ENCODE assay signal across 1 cellular context in the genomic region with DNA sequence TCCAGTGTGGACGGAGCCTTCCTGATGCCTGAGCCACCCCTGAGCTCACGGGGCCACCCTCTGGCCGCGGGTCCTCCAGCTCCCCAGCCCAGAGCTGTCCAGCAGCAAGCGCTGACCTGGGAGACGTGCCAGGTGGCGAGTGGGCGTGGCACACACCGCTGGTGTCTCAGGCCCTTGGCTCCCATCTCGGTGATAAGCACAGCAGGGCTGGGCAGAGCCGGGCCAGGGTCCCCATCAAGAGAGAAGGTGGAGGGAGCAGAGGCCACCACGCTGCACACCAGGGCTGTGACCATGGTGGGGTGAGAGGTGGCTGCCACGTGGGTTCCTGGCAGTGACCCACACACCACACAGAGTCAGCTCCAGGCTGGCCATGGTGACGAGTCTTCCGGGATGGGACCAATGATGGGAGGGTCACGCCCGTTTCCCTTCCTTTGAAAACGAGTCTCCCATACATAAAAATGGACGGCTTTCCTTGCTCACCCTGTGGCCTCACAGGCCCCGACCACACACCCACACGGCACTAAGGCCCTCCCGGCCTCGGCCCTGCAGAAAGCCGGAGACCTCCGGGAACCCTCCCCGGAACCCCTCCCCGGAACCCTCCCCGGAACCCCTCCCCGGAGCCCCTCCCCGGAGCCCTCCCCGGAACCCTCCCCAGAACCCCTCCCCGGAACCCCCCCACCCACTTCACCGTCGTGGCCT.
TF ChIP-seq lines count a peak whose summit lies in the region.

No MANE protein-coding gene starts in this region.

TF ChIP-seq in HepG2, 621 proteins besides CTCF, POLR2A, EP300 and RAD21 (continued from another document and continues in another):
- TF ChIP-seq, protein P1, sequence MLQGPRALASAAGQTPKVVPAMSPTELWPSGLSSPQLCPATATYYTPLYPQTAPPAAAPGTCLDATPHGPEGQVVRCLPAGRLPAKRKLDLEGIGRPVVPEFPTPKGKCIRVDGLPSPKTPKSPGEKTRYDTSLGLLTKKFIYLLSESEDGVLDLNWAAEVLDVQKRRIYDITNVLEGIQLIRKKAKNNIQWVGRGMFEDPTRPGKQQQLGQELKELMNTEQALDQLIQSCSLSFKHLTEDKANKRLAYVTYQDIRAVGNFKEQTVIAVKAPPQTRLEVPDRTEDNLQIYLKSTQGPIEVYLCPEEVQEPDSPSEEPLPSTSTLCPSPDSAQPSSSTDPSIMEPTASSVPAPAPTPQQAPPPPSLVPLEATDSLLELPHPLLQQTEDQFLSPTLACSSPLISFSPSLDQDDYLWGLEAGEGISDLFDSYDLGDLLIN (CRISPR knock-in tag; IDR thresholded peaks at IDR 0.05; ENCODE audit: borderline replicate concordance): 0 out of 2 replicates have a peak, but pooled peaks have one; percentile 62
- TF ChIP-seq HMG20A (CRISPR knock-in tag; IDR thresholded peaks at IDR 0.05; ENCODE audit: borderline replicate concordance) (no peak), ZNF782 (CRISPR knock-in tag; IDR thresholded peaks at IDR 0.05; ENCODE audit: borderline replicate concordance) (no peak), RFX1 (IDR thresholded peaks at IDR 0.05) (no peak), PTBP1 (IDR thresholded peaks at IDR 0.05; ENCODE audit: low read depth, low read length, poor library complexity, severe bottlenecking) (no peak), HIVEP1 (CRISPR knock-in tag; IDR thresholded peaks at IDR 0.05) (no peak; the same call in 1 of the 2 replicates), FOXA3 (CRISPR knock-in tag; IDR thresholded peaks at IDR 0.05) (peak; percentile 39), ZNF496 (CRISPR knock-in tag; IDR thresholded peaks at IDR 0.05; ENCODE audit: insufficient replicate concordance) (no peak), IKZF1 (IDR thresholded peaks at IDR 0.05) (no peak), NR1H2 (CRISPR knock-in tag; IDR thresholded peaks at IDR 0.05; ENCODE audit: borderline replicate concordance, low read depth) (no peak), YEATS2 (CRISPR knock-in tag; IDR thresholded peaks at IDR 0.05; ENCODE audit: borderline replicate concordance) (peak; percentile 44; the same call in 1 of the 2 replicates), ZNF510 (CRISPR knock-in tag; IDR thresholded peaks at IDR 0.05; ENCODE audit: low read depth) (no peak), GABPA (IDR thresholded peaks at IDR 0.05; ENCODE audit: low read depth, low read length) (no peak), GABPA (CRISPR knock-in tag; IDR thresholded peaks at IDR 0.05; ENCODE audit: low read depth) (no peak), RXRB (CRISPR knock-in tag; IDR thresholded peaks at IDR 0.05; ENCODE audit: borderline replicate concordance) (peak; percentile 42; the same call in 1 of the 2 replicates), NR2F6 (IDR thresholded peaks at IDR 0.05) (no peak), NR2F6 (CRISPR knock-in tag; IDR thresholded peaks at IDR 0.05) (peak; percentile 58; the same call in 1 of the 2 replicates), ZNF768 (CRISPR knock-in tag; IDR thresholded peaks at IDR 0.05) (peak; percentile 77), ZNF432 (CRISPR knock-in tag; IDR thresholded peaks at IDR 0.05; ENCODE audit: borderline replicate concordance) (no peak), DR1 (CRISPR knock-in tag; IDR thresholded peaks at IDR 0.05) (no peak), GATAD2A (CRISPR knock-in tag; IDR thresholded peaks at IDR 0.05) (0 out of 2 replicates have a peak, but pooled peaks have one; percentile 60), KLF12 (CRISPR knock-in tag; IDR thresholded peaks at IDR 0.05; ENCODE audit: borderline replicate concordance) (peak; percentile 89), ZNF3 (CRISPR knock-in tag; IDR thresholded peaks at IDR 0.05) (no peak), ZNF317 (CRISPR knock-in tag; IDR thresholded peaks at IDR 0.05) (0 out of 2 replicates have a peak, but pooled peaks have one; percentile 13), ZNF234 (CRISPR knock-in tag; conservative IDR thresholded peaks at IDR 0.05) (no peak), ZNF607 (CRISPR knock-in tag; IDR thresholded peaks at IDR 0.05; ENCODE audit: borderline replicate concordance) (no peak), SIN3A (IDR thresholded peaks at IDR 0.05; ENCODE audit: borderline replicate concordance, low read depth, low read length) (peak; percentile 87; the same call in 1 of the 2 replicates), MIER2 (CRISPR knock-in tag; IDR thresholded peaks at IDR 0.05) (peak; percentile 97), RBAK (CRISPR knock-in tag; IDR thresholded peaks at IDR 0.05) (no peak), ZNF430 (CRISPR knock-in tag; IDR thresholded peaks at IDR 0.05) (no peak; the same call in 1 of the 2 replicates)
- TF ChIP-seq, protein P2, sequence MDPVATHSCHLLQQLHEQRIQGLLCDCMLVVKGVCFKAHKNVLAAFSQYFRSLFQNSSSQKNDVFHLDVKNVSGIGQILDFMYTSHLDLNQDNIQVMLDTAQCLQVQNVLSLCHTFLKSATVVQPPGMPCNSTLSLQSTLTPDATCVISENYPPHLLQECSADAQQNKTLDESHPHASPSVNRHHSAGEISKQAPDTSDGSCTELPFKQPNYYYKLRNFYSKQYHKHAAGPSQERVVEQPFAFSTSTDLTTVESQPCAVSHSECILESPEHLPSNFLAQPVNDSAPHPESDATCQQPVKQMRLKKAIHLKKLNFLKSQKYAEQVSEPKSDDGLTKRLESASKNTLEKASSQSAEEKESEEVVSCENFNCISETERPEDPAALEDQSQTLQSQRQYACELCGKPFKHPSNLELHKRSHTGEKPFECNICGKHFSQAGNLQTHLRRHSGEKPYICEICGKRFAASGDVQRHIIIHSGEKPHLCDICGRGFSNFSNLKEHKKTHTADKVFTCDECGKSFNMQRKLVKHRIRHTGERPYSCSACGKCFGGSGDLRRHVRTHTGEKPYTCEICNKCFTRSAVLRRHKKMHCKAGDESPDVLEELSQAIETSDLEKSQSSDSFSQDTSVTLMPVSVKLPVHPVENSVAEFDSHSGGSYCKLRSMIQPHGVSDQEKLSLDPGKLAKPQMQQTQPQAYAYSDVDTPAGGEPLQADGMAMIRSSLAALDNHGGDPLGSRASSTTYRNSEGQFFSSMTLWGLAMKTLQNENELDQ (CRISPR knock-in tag; IDR thresholded peaks at IDR 0.05; ENCODE audit: borderline replicate concordance): 0 out of 2 replicates have a peak, but pooled peaks have one; percentile 8
- TF ChIP-seq, protein P3, sequence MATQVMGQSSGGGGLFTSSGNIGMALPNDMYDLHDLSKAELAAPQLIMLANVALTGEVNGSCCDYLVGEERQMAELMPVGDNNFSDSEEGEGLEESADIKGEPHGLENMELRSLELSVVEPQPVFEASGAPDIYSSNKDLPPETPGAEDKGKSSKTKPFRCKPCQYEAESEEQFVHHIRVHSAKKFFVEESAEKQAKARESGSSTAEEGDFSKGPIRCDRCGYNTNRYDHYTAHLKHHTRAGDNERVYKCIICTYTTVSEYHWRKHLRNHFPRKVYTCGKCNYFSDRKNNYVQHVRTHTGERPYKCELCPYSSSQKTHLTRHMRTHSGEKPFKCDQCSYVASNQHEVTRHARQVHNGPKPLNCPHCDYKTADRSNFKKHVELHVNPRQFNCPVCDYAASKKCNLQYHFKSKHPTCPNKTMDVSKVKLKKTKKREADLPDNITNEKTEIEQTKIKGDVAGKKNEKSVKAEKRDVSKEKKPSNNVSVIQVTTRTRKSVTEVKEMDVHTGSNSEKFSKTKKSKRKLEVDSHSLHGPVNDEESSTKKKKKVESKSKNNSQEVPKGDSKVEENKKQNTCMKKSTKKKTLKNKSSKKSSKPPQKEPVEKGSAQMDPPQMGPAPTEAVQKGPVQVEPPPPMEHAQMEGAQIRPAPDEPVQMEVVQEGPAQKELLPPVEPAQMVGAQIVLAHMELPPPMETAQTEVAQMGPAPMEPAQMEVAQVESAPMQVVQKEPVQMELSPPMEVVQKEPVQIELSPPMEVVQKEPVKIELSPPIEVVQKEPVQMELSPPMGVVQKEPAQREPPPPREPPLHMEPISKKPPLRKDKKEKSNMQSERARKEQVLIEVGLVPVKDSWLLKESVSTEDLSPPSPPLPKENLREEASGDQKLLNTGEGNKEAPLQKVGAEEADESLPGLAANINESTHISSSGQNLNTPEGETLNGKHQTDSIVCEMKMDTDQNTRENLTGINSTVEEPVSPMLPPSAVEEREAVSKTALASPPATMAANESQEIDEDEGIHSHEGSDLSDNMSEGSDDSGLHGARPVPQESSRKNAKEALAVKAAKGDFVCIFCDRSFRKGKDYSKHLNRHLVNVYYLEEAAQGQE (IDR thresholded peaks at IDR 0.05; ENCODE audit: borderline replicate concordance in 1 of 2, low read depth in 1 of 2, low read length in 2 of 2): peak; percentile 94 to 95
- TF ChIP-seq, protein P4, sequence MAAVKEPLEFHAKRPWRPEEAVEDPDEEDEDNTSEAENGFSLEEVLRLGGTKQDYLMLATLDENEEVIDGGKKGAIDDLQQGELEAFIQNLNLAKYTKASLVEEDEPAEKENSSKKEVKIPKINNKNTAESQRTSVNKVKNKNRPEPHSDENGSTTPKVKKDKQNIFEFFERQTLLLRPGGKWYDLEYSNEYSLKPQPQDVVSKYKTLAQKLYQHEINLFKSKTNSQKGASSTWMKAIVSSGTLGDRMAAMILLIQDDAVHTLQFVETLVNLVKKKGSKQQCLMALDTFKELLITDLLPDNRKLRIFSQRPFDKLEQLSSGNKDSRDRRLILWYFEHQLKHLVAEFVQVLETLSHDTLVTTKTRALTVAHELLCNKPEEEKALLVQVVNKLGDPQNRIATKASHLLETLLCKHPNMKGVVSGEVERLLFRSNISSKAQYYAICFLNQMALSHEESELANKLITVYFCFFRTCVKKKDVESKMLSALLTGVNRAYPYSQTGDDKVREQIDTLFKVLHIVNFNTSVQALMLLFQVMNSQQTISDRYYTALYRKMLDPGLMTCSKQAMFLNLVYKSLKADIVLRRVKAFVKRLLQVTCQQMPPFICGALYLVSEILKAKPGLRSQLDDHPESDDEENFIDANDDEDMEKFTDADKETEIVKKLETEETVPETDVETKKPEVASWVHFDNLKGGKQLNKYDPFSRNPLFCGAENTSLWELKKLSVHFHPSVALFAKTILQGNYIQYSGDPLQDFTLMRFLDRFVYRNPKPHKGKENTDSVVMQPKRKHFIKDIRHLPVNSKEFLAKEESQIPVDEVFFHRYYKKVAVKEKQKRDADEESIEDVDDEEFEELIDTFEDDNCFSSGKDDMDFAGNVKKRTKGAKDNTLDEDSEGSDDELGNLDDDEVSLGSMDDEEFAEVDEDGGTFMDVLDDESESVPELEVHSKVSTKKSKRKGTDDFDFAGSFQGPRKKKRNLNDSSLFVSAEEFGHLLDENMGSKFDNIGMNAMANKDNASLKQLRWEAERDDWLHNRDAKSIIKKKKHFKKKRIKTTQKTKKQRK (IDR thresholded peaks at IDR 0.05; ENCODE audit: low read length): no peak
- TF ChIP-seq, protein P5, sequence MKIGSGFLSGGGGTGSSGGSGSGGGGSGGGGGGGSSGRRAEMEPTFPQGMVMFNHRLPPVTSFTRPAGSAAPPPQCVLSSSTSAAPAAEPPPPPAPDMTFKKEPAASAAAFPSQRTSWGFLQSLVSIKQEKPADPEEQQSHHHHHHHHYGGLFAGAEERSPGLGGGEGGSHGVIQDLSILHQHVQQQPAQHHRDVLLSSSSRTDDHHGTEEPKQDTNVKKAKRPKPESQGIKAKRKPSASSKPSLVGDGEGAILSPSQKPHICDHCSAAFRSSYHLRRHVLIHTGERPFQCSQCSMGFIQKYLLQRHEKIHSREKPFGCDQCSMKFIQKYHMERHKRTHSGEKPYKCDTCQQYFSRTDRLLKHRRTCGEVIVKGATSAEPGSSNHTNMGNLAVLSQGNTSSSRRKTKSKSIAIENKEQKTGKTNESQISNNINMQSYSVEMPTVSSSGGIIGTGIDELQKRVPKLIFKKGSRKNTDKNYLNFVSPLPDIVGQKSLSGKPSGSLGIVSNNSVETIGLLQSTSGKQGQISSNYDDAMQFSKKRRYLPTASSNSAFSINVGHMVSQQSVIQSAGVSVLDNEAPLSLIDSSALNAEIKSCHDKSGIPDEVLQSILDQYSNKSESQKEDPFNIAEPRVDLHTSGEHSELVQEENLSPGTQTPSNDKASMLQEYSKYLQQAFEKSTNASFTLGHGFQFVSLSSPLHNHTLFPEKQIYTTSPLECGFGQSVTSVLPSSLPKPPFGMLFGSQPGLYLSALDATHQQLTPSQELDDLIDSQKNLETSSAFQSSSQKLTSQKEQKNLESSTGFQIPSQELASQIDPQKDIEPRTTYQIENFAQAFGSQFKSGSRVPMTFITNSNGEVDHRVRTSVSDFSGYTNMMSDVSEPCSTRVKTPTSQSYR (CRISPR knock-in tag; IDR thresholded peaks at IDR 0.05; ENCODE audit: borderline replicate concordance): peak; percentile 38; the same call in 1 of the 2 replicates
- TF ChIP-seq, protein P6, sequence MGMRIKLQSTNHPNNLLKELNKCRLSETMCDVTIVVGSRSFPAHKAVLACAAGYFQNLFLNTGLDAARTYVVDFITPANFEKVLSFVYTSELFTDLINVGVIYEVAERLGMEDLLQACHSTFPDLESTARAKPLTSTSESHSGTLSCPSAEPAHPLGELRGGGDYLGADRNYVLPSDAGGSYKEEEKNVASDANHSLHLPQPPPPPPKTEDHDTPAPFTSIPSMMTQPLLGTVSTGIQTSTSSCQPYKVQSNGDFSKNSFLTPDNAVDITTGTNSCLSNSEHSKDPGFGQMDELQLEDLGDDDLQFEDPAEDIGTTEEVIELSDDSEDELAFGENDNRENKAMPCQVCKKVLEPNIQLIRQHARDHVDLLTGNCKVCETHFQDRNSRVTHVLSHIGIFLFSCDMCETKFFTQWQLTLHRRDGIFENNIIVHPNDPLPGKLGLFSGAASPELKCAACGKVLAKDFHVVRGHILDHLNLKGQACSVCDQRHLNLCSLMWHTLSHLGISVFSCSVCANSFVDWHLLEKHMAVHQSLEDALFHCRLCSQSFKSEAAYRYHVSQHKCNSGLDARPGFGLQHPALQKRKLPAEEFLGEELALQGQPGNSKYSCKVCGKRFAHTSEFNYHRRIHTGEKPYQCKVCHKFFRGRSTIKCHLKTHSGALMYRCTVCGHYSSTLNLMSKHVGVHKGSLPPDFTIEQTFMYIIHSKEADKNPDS (CRISPR knock-in tag; IDR thresholded peaks at IDR 0.05): no peak
- TF ChIP-seq, protein P7, sequence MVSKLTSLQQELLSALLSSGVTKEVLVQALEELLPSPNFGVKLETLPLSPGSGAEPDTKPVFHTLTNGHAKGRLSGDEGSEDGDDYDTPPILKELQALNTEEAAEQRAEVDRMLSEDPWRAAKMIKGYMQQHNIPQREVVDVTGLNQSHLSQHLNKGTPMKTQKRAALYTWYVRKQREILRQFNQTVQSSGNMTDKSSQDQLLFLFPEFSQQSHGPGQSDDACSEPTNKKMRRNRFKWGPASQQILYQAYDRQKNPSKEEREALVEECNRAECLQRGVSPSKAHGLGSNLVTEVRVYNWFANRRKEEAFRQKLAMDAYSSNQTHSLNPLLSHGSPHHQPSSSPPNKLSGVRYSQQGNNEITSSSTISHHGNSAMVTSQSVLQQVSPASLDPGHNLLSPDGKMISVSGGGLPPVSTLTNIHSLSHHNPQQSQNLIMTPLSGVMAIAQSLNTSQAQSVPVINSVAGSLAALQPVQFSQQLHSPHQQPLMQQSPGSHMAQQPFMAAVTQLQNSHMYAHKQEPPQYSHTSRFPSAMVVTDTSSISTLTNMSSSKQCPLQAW (CRISPR knock-in tag; IDR thresholded peaks at IDR 0.05): peak; percentile 47; the same call in 1 of the 2 replicates
- TF ChIP-seq, protein P8, sequence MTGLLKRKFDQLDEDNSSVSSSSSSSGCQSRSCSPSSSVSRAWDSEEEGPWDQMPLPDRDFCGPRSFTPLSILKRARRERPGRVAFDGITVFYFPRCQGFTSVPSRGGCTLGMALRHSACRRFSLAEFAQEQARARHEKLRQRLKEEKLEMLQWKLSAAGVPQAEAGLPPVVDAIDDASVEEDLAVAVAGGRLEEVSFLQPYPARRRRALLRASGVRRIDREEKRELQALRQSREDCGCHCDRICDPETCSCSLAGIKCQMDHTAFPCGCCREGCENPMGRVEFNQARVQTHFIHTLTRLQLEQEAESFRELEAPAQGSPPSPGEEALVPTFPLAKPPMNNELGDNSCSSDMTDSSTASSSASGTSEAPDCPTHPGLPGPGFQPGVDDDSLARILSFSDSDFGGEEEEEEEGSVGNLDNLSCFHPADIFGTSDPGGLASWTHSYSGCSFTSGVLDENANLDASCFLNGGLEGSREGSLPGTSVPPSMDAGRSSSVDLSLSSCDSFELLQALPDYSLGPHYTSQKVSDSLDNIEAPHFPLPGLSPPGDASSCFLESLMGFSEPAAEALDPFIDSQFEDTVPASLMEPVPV (CRISPR knock-in tag; IDR thresholded peaks at IDR 0.05): no peak
